Comparison of ENCODE assay signal across 1 cellular context in the genomic region with DNA sequence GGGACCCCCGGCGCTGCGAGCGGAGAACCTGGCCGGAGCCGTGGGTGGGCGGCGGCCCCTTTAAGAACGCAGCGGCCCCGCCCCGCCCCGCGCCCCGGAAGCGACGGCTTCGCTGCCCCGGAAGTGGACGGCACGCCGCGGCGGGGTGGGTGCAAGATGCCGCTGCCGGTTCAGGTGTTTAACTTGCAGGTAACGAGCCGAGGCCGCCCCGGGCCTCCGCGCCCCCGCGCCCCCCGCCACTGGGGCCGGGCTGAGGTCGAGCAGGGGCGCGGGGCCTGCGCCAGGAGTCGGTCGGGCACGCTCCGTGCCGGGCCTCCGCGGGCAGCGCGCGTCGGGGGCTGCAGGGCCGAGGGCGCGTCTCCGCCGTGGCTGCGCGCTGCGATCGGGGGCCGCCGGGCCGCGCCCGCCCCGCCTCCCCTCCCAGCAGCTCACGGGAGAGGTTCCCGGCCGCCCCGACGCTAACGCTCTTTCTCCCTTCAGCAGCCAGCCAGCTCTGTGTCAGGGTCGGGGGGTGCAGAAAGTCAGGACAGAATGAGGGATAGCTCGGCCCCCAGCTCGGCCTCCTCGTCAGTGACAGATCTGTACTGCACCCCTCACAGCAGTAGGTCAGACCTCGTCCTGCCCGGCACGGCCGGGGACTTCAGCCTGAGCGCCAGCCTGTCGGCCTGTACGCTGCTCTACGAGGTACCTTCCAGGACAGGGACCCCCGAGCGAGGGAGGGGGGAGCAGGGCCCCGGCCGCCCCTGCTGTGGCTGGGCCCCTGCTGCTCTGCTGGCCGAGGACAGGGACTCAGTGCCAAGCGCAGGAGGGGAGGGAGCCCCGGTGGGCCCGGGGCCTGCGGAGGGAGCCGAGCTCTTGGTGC.
TF ChIP-seq lines count a peak whose summit lies in the region.

Gene GPS1 (plus strand): TSS at position 123 of the 862 bp plus-strand sequence. CDS start 34 bp downstream, at position 157.
Gene RFNG (minus strand): TSS at position 36 of the 862 bp plus-strand sequence. CDS start 45 bp downstream, outside the sequence.

TF ChIP-seq in HEK293, 187 proteins besides CTCF, POLR2A, EP300 and RAD21 (continued from another document and continues in another):
- TF ChIP-seq, protein P1, sequence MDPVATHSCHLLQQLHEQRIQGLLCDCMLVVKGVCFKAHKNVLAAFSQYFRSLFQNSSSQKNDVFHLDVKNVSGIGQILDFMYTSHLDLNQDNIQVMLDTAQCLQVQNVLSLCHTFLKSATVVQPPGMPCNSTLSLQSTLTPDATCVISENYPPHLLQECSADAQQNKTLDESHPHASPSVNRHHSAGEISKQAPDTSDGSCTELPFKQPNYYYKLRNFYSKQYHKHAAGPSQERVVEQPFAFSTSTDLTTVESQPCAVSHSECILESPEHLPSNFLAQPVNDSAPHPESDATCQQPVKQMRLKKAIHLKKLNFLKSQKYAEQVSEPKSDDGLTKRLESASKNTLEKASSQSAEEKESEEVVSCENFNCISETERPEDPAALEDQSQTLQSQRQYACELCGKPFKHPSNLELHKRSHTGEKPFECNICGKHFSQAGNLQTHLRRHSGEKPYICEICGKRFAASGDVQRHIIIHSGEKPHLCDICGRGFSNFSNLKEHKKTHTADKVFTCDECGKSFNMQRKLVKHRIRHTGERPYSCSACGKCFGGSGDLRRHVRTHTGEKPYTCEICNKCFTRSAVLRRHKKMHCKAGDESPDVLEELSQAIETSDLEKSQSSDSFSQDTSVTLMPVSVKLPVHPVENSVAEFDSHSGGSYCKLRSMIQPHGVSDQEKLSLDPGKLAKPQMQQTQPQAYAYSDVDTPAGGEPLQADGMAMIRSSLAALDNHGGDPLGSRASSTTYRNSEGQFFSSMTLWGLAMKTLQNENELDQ (tag by site-specific recombination; IDR thresholded peaks at IDR 0.05; ENCODE audit: low read depth): no peak
- TF ChIP-seq ZNF114 (tag by site-specific recombination; IDR thresholded peaks at IDR 0.05) (no peak), ZNF600 (tag by site-specific recombination; IDR thresholded peaks at IDR 0.05) (peak; percentile 50; the same call in 1 of the 2 replicates), YY2 (tag by site-specific recombination; IDR thresholded peaks at IDR 0.05) (no peak), HOXD13 (CRISPR knock-in tag; IDR thresholded peaks at IDR 0.05; ENCODE audit: borderline replicate concordance) (no peak), GLIS1 (tag by site-specific recombination; IDR thresholded peaks at IDR 0.05) (peak; percentile 51), ZNF146 (tag by site-specific recombination; IDR thresholded peaks at IDR 0.05) (no peak), ZNF473 (tag by site-specific recombination; IDR thresholded peaks at IDR 0.05) (no peak), ZNF23 (tag by site-specific recombination; IDR thresholded peaks at IDR 0.05; ENCODE audit: borderline replicate concordance) (no peak), ZNF777 (tag by site-specific recombination; IDR thresholded peaks at IDR 0.05; ENCODE audit: borderline replicate concordance) (no peak), ZNF169 (tag by site-specific recombination; IDR thresholded peaks at IDR 0.05) (no peak), ZNF596 (tag by site-specific recombination; IDR thresholded peaks at IDR 0.05) (no peak), ZNF521 (tag by site-specific recombination; IDR thresholded peaks at IDR 0.05) (no peak), BCL11A (tag by site-specific recombination; IDR thresholded peaks at IDR 0.05; ENCODE audit: low read depth) (no peak), ZNF510 (tag by site-specific recombination; IDR thresholded peaks at IDR 0.05; ENCODE audit: insufficient replicate concordance) (no peak), ZNF426 (tag by site-specific recombination; IDR thresholded peaks at IDR 0.05) (no peak), SALL2 (tag by site-specific recombination; IDR thresholded peaks at IDR 0.05; ENCODE audit: borderline replicate concordance) (no peak), ZSCAN23 (tag by site-specific recombination; IDR thresholded peaks at IDR 0.05) (no peak), ELK4 (IDR thresholded peaks at IDR 0.05; ENCODE audit: borderline replicate concordance, low read depth, low read length) (no peak), ZIC2 (tag by site-specific recombination; IDR thresholded peaks at IDR 0.05) (peak; percentile 95), ZNF623 (tag by site-specific recombination; IDR thresholded peaks at IDR 0.05) (no peak), ZNF585B (tag by site-specific recombination; IDR thresholded peaks at IDR 0.05) (no peak), ZNF670 (tag by site-specific recombination; IDR thresholded peaks at IDR 0.05; ENCODE audit: low read depth) (no peak), ZNF148 (tag by site-specific recombination; IDR thresholded peaks at IDR 0.05; ENCODE audit: borderline replicate concordance) (no peak), SCRT2 (tag by site-specific recombination; IDR thresholded peaks at IDR 0.05) (no peak), ZNF624 (tag by site-specific recombination; IDR thresholded peaks at IDR 0.05) (no peak), ZNF354C (tag by site-specific recombination; IDR thresholded peaks at IDR 0.05; ENCODE audit: borderline replicate concordance, low read depth) (no peak), ZNF214 (tag by site-specific recombination; IDR thresholded peaks at IDR 0.05; ENCODE audit: borderline replicate concordance) (no peak), ZNF341 (tag by site-specific recombination; IDR thresholded peaks at IDR 0.05; ENCODE audit: low read depth) (no peak), ZNF76 (tag by site-specific recombination; IDR thresholded peaks at IDR 0.05; ENCODE audit: borderline replicate concordance, low read depth) (0 out of 2 replicates have a peak, but pooled peaks have one; percentile 25), ZNF768 (tag by site-specific recombination; IDR thresholded peaks at IDR 0.05) (no peak), ZNF843 (tag by site-specific recombination; IDR thresholded peaks at IDR 0.05) (no peak), KLF1 (tag by site-specific recombination; IDR thresholded peaks at IDR 0.05) (no peak), ZNF664 (tag by site-specific recombination; IDR thresholded peaks at IDR 0.05) (no peak)
- TF ChIP-seq, protein P2, sequence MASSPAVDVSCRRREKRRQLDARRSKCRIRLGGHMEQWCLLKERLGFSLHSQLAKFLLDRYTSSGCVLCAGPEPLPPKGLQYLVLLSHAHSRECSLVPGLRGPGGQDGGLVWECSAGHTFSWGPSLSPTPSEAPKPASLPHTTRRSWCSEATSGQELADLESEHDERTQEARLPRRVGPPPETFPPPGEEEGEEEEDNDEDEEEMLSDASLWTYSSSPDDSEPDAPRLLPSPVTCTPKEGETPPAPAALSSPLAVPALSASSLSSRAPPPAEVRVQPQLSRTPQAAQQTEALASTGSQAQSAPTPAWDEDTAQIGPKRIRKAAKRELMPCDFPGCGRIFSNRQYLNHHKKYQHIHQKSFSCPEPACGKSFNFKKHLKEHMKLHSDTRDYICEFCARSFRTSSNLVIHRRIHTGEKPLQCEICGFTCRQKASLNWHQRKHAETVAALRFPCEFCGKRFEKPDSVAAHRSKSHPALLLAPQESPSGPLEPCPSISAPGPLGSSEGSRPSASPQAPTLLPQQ (tag by site-specific recombination; IDR thresholded peaks at IDR 0.05): peak; percentile 68
- TF ChIP-seq, protein P3, sequence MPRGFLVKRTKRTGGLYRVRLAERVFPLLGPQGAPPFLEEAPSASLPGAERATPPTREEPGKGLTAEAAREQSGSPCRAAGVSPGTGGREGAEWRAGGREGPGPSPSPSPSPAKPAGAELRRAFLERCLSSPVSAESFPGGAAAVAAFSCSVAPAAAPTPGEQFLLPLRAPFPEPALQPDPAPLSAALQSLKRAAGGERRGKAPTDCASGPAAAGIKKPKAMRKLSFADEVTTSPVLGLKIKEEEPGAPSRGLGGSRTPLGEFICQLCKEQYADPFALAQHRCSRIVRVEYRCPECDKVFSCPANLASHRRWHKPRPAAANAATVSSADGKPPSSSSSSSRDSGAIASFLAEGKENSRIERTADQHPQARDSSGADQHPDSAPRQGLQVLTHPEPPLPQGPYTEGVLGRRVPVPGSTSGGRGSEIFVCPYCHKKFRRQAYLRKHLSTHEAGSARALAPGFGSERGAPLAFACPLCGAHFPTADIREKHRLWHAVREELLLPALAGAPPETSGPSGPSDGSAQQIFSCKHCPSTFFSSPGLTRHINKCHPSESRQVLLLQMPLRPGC (tag by site-specific recombination; IDR thresholded peaks at IDR 0.05): no peak
- TF ChIP-seq, protein P4, sequence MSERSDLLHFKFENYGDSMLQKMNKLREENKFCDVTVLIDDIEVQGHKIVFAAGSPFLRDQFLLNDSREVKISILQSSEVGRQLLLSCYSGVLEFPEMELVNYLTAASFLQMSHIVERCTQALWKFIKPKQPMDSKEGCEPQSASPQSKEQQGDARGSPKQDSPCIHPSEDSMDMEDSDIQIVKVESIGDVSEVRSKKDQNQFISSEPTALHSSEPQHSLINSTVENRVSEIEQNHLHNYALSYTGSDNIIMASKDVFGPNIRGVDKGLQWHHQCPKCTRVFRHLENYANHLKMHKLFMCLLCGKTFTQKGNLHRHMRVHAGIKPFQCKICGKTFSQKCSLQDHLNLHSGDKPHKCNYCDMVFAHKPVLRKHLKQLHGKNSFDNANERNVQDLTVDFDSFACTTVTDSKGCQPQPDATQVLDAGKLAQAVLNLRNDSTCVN (tag by site-specific recombination; optimal IDR thresholded peaks at IDR 0.05): peak; percentile 66
- TF ChIP-seq, protein P5, sequence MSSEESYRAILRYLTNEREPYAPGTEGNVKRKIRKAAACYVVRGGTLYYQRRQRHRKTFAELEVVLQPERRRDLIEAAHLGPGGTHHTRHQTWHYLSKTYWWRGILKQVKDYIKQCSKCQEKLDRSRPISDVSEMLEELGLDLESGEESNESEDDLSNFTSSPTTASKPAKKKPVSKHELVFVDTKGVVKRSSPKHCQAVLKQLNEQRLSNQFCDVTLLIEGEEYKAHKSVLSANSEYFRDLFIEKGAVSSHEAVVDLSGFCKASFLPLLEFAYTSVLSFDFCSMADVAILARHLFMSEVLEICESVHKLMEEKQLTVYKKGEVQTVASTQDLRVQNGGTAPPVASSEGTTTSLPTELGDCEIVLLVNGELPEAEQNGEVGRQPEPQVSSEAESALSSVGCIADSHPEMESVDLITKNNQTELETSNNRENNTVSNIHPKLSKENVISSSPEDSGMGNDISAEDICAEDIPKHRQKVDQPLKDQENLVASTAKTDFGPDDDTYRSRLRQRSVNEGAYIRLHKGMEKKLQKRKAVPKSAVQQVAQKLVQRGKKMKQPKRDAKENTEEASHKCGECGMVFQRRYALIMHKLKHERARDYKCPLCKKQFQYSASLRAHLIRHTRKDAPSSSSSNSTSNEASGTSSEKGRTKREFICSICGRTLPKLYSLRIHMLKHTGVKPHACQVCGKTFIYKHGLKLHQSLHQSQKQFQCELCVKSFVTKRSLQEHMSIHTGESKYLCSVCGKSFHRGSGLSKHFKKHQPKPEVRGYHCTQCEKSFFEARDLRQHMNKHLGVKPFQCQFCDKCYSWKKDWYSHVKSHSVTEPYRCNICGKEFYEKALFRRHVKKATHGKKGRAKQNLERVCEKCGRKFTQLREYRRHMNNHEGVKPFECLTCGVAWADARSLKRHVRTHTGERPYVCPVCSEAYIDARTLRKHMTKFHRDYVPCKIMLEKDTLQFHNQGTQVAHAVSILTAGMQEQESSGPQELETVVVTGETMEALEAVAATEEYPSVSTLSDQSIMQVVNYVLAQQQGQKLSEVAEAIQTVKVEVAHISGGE (tag by site-specific recombination; conservative IDR thresholded peaks at IDR 0.05; ENCODE audit: low read depth): 0 out of 2 replicates have a peak, but pooled peaks have one; percentile 39
- TF ChIP-seq, protein P6, sequence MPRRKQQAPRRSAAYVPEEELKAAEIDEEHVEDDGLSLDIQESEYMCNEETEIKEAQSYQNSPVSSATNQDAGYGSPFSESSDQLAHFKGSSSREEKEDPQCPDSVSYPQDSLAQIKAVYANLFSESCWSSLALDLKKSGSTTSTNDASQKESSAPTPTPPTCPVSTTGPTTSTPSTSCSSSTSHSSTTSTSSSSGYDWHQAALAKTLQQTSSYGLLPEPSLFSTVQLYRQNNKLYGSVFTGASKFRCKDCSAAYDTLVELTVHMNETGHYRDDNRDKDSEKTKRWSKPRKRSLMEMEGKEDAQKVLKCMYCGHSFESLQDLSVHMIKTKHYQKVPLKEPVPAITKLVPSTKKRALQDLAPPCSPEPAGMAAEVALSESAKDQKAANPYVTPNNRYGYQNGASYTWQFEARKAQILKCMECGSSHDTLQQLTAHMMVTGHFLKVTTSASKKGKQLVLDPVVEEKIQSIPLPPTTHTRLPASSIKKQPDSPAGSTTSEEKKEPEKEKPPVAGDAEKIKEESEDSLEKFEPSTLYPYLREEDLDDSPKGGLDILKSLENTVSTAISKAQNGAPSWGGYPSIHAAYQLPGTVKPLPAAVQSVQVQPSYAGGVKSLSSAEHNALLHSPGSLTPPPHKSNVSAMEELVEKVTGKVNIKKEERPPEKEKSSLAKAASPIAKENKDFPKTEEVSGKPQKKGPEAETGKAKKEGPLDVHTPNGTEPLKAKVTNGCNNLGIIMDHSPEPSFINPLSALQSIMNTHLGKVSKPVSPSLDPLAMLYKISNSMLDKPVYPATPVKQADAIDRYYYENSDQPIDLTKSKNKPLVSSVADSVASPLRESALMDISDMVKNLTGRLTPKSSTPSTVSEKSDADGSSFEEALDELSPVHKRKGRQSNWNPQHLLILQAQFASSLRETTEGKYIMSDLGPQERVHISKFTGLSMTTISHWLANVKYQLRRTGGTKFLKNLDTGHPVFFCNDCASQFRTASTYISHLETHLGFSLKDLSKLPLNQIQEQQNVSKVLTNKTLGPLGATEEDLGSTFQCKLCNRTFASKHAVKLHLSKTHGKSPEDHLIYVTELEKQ (tag by site-specific recombination; IDR thresholded peaks at IDR 0.05; ENCODE audit: borderline replicate concordance): no peak
- TF ChIP-seq, protein P7, sequence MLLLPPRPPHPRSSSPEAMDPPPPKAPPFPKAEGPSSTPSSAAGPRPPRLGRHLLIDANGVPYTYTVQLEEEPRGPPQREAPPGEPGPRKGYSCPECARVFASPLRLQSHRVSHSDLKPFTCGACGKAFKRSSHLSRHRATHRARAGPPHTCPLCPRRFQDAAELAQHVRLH (tag by site-specific recombination; IDR thresholded peaks at IDR 0.05): no peak
